ENCODE assay signal across 9 cellular contexts in the genomic region with DNA sequence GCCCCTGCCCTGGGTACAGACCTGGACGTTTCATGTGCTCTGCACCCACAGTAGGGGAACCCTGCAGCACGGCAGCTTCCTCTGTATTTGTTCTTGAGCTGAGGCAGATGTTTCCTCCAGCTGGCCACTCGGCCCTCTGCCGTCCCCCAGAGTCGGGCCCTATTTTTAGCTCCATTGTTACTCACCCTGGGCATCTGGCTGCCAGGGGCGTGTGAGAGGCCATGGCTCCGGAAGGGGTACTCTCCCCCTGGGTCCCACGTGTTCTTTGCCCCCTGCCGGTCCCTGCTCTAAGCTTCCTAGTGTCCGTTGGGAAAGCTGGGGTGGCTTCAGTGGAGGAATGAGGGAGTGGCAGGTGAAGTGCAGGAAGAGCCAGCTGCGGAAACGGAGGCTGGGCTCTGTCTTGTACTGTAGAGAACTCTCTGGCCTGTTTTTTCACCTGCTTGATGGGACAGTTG. TPM values are rescaled to one million over a fixed set of nuclear protein-coding genes. Genes with fewer than 3 reads are reported as not detected.
DNase-seq lines count a peak whose midpoint lies in the region; ATAC-seq, FAIRE-seq and TF ChIP-seq lines count a peak whose summit lies in the region.
"Had no signal": no experiment of that assay in that cellular context is flagged by ENCODE, and none has a peak within 500 bp of the region (broad histone marks: within the 10 kb centered on the region; RNA-seq: fewer than 3 reads in every experiment).

No MANE protein-coding gene starts in this region.

- no peak overlapping the region for H3K4me3 Mint-ChIP-seq in naive thymus-derived CD4-positive, alpha-beta T cell
- H3K4me3 Mint-ChIP-seq: activated CD8-positive, alpha-beta T cell treated with anti-CD3 and anti-CD28 coated beads for 36 hours had no signal

- H3K4me3 ChIP-seq in BLaER1 (peak overlapping the region; percentile 43), Loucy (ENCODE audit: low read length, poor library complexity, severe bottlenecking) (no peak overlapping the region), endothelial cell of umbilical vein (replicated peaks in 1 of 3; ENCODE audit: insufficient read depth in 1 of 3, low read depth in 1 of 3, low read length in 3 of 3) (no peak overlapping the region), suprapubic skin (no peak overlapping the region)
- no peak overlapping the region for H3K4me3 ChIP-seq in naive thymus-derived CD4-positive, alpha-beta T cell (ENCODE audit: low read length)

- H3K4me2 ChIP-seq in BLaER1 (peak overlapping the region; percentile 90), Loucy (ENCODE audit: low read depth, low read length, poor library complexity, severe bottlenecking) (peak overlapping the region; percentile 13), endothelial cell of umbilical vein (ENCODE audit: insufficient read depth, low read length) (no peak overlapping the region)

- no peak overlapping the region for H2AFZ ChIP-seq in Loucy (ENCODE audit: low read length)
- H2AFZ ChIP-seq in endothelial cell of umbilical vein (ENCODE audit: low read depth, low read length), result no peak overlapping the region

- peaks cover 0 to 1% (median 0%) of the 10 kb centered on the region in 7 donors for H3K4me1 Mint-ChIP-seq in naive thymus-derived CD4-positive, alpha-beta T cell

- peaks cover 0 to 11% (median 0%) of the 10 kb centered on the region in 5 donors for H3K27me3 Mint-ChIP-seq in naive thymus-derived CD4-positive, alpha-beta T cell
- H3K27me3 Mint-ChIP-seq: activated CD8-positive, alpha-beta T cell treated with anti-CD3 and anti-CD28 coated beads for 36 hours had no signal

- H3K9ac ChIP-seq in BLaER1 (peak overlapping the region; percentile 87), Loucy (ENCODE audit: low read depth, low read length, poor library complexity, severe bottlenecking) (peak overlapping the region; percentile 41), endothelial cell of umbilical vein (replicated peaks; ENCODE audit: extremely low read depth, insufficient read depth, low read length) (peak overlapping the region; percentile 19)

- no peak for TF ChIP-seq POLR2A in endothelial cell of umbilical vein (IDR thresholded peaks at IDR 0.05; ENCODE audit: low read depth, low read length)
- TF ChIP-seq POLR2A in suprapubic skin (IDR thresholded peaks at IDR 0.05), result no peak

- H3K9me3 Mint-ChIP-seq in naive thymus-derived CD4-positive, alpha-beta T cell, result no peaks in the 10 kb centered on the region
- H3K9me3 Mint-ChIP-seq: activated CD8-positive, alpha-beta T cell treated with anti-CD3 and anti-CD28 coated beads for 36 hours had no signal

- H4K20me1 ChIP-seq in BLaER1 (peaks cover 10% of the 10 kb centered on the region), Loucy (ENCODE audit: insufficient read depth, low read length, poor library complexity, severe bottlenecking) (no peaks in the 10 kb centered on the region), endothelial cell of umbilical vein (replicated peaks; ENCODE audit: control insufficient read depth, extremely low read depth, insufficient read depth, low read length) (no peaks in the 10 kb centered on the region)

- H3K4me1 ChIP-seq in BLaER1, result peaks cover 100% of the 10 kb centered on the region
- H3K4me1 ChIP-seq in Loucy (ENCODE audit: insufficient read depth, low read length, poor library complexity, severe bottlenecking), result peaks cover 21% of the 10 kb centered on the region
- peaks cover 29% of the 10 kb centered on the region for H3K4me1 ChIP-seq in endothelial cell of umbilical vein (ENCODE audit: control insufficient read depth, extremely low read depth, insufficient read depth, low read length)
- no peaks in the 10 kb centered on the region for H3K4me1 ChIP-seq in naive thymus-derived CD4-positive, alpha-beta T cell (ENCODE audit: control insufficient read depth in 2 of 2, insufficient read depth in 2 of 2, low read length in 2 of 2)
- H3K4me1 ChIP-seq in suprapubic skin, result peaks cover 36% of the 10 kb centered on the region

- TF ChIP-seq CTCF in Loucy (conservative IDR thresholded peaks at IDR 0.05; ENCODE audit: low read length), result no peak
- peak; percentile 9 to 12 for TF ChIP-seq CTCF in endothelial cell of umbilical vein (IDR thresholded peaks at IDR 0.05; ENCODE audit: extremely low read depth in 1 of 2, insufficient read depth in 1 of 2, low read depth in 1 of 2, low read length in 2 of 2)
- TF ChIP-seq CTCF in suprapubic skin (IDR thresholded peaks at IDR 0.05), result no peak
- no peak for TF ChIP-seq CTCF in D721Med (IDR thresholded peaks at IDR 0.05; ENCODE audit: insufficient read depth, missing control alignments)

- CTCF ChIA-PET in endothelial cell of umbilical vein (lab: Charles Lee), result interaction anchor here (0.9 to 3.2 kb wide), 8 partner anchors 10 to 47 kb away, joined by 3 to 16 read pairs (median 4); no protein-coding TSS in a partner anchor
- CTCF ChIA-PET in naive thymus-derived CD4-positive, alpha-beta T cell (lab: Charles Lee), result interaction anchor here (0.7 to 1.0 kb wide), 2 partner anchors 128 to 794 kb away, joined by 3 read pairs; no protein-coding TSS in a partner anchor

- H3K36me3 ChIP-seq in BLaER1 (no peaks in the 10 kb centered on the region), Loucy (ENCODE audit: insufficient read depth, low read length) (no peaks in the 10 kb centered on the region; the same call in 1 of the 2 replicates), endothelial cell of umbilical vein (ENCODE audit: control insufficient read depth in 2 of 2, extremely low read depth in 1 of 2, insufficient read depth in 2 of 2, low read length in 2 of 2) (no peaks in the 10 kb centered on the region), suprapubic skin (no peaks in the 10 kb centered on the region)
- H3K36me3 ChIP-seq in naive thymus-derived CD4-positive, alpha-beta T cell (ENCODE audit: control insufficient read depth in 2 of 3, insufficient read depth in 3 of 3, low read length in 3 of 3), result no peaks in the 10 kb centered on the region

- BruUV-seq in endothelial cell of umbilical vein (replicated peaks; lab: Mats Ljungman, UMichigan), result no TSS peak

- dilution Hi-C loops in endothelial cell of umbilical vein (cut with MboI; ENCODE audit: extremely low pct_ligation_motif_present, low sequenced_read_pairs), result no loop called here

- 41% methylated on average over 11 of the region's 12 CpGs for WGBS in suprapubic skin

- intact Hi-C loops in endothelial cell of umbilical vein (cut with micrococcal nuclease), result loop anchor here (1.0 kb wide), 2 partner anchors 9 to 31 kb away; a partner anchor contains a TSS
- intact Hi-C loops in naive thymus-derived CD4-positive, alpha-beta T cell (cut with micrococcal nuclease), result no loop called here

- no peaks in the 10 kb centered on the region for H3K9me1 ChIP-seq in endothelial cell of umbilical vein (replicated peaks; ENCODE audit: control insufficient read depth, extremely low read depth, insufficient read depth, low read length)

- DNase-seq in endothelial cell of umbilical vein (ENCODE audit: low read depth, low spot score) (peak; percentile 92), suprapubic skin (ENCODE audit: low spot score in 2 of 2) (no peak), NCI-H774 (lab: John Stamatoyannopoulos, UW) (no peak), D721Med (ENCODE audit: insufficient read length, low spot score) (no peak)
- no peak for DNase-seq in naive thymus-derived CD4-positive, alpha-beta T cell
- DNase-seq: activated CD8-positive, alpha-beta T cell treated with anti-CD3 and anti-CD28 coated beads for 36 hours had no signal

- FAIRE-seq in endothelial cell of umbilical vein (lab: Jason Lieb, UNC) (peak; percentile 91), D721Med (lab: Jason Lieb, UNC) (no peak)

- H3K27me3 ChIP-seq in BLaER1 (no peaks in the 10 kb centered on the region), Loucy (ENCODE audit: insufficient read depth, low read length, poor library complexity, severe bottlenecking) (no peaks in the 10 kb centered on the region), endothelial cell of umbilical vein (ENCODE audit: control insufficient read depth in 2 of 2, insufficient read depth in 2 of 2, low read length in 2 of 2) (no peaks in the 10 kb centered on the region), suprapubic skin (no peaks in the 10 kb centered on the region)
- no peaks in the 10 kb centered on the region for H3K27me3 ChIP-seq in naive thymus-derived CD4-positive, alpha-beta T cell (ENCODE audit: control insufficient read depth in 2 of 2, insufficient read depth in 2 of 2, low read length in 2 of 2)

- no peak overlapping the region for H3K27ac Mint-ChIP-seq in naive thymus-derived CD4-positive, alpha-beta T cell
- H3K27ac Mint-ChIP-seq: activated CD8-positive, alpha-beta T cell treated with anti-CD3 and anti-CD28 coated beads for 36 hours had no signal

- POLR2A ChIA-PET in endothelial cell of umbilical vein (lab: Charles Lee), result interaction anchor here (0.7 to 1.1 kb wide), 2 partner anchors 9 to 761 kb away, joined by 3 to 5 read pairs; no protein-coding TSS in a partner anchor
- POLR2A ChIA-PET in naive thymus-derived CD4-positive, alpha-beta T cell (lab: Charles Lee), result no interaction called here

- no peaks in the 10 kb centered on the region for H3K9me3 ChIP-seq in BLaER1
- H3K9me3 ChIP-seq in Loucy (ENCODE audit: insufficient read depth, low read depth, low read length), result no peaks in the 10 kb centered on the region
- H3K9me3 ChIP-seq in endothelial cell of umbilical vein (replicated peaks; ENCODE audit: control insufficient read depth, insufficient read depth, low read length), result no peaks in the 10 kb centered on the region
- H3K9me3 ChIP-seq in naive thymus-derived CD4-positive, alpha-beta T cell (ENCODE audit: control insufficient read depth in 2 of 3, low read length in 3 of 3), result no peaks in the 10 kb centered on the region
- H3K9me3 ChIP-seq in suprapubic skin, result no peaks in the 10 kb centered on the region

- peak; percentile 36 for ATAC-seq in naive thymus-derived CD4-positive, alpha-beta T cell
- ATAC-seq in GM21825 (IDR thresholded peaks at IDR 0.05; ENCODE audit: unreplicated experiment), result no peak
- ATAC-seq: activated CD8-positive, alpha-beta T cell treated with anti-CD3 and anti-CD28 coated beads for 36 hours had no signal

- peak overlapping the region; percentile 98 for H3K27ac ChIP-seq in BLaER1
- peak overlapping the region; percentile 73 for H3K27ac ChIP-seq in endothelial cell of umbilical vein (ENCODE audit: insufficient read depth, low read depth, low read length)
- no peak overlapping the region for H3K27ac ChIP-seq in naive thymus-derived CD4-positive, alpha-beta T cell (ENCODE audit: low read depth, low read length)
- no peak overlapping the region for H3K27ac ChIP-seq in suprapubic skin

- no peak for TF ChIP-seq EP300 in suprapubic skin (IDR thresholded peaks at IDR 0.05)

- H3K79me2 ChIP-seq in Loucy (ENCODE audit: insufficient read depth, low read length) (no peaks in the 10 kb centered on the region), endothelial cell of umbilical vein (ENCODE audit: control insufficient read depth, insufficient read depth, low read length) (no peaks in the 10 kb centered on the region)

- H3K9me2 ChIP-seq in Loucy (replicated peaks; ENCODE audit: low read depth, low read length), result no peaks in the 10 kb centered on the region

- H3K36me3 Mint-ChIP-seq in naive thymus-derived CD4-positive, alpha-beta T cell, result no peaks in the 10 kb centered on the region

- no peaks in the 10 kb centered on the region for H3F3A ChIP-seq in Loucy (ENCODE audit: low read depth)

RNA-seq across cellular contexts. Expression of a gene that starts 30.4 kb away (rescaled TPM):
- total RNA-seq in endothelial cell of umbilical vein, result 62.1 and 73.3 TPM in 2 replicates
- 16.6 and 20.7 TPM in 2 replicates for polyA plus RNA-seq in endothelial cell of umbilical vein
- 11.0 and 14.2 TPM in 2 replicates for polyA plus RNA-seq in endothelial cell of umbilical vein (2011; cell fraction: cytosol; rRNA removed)
- polyA plus RNA-seq in endothelial cell of umbilical vein (2011; cell fraction: nucleus; rRNA removed), result 36.2 and 39.1 TPM in 2 replicates
- polyA plus RNA-seq in endothelial cell of umbilical vein (2012), result 8.0 and 14.0 TPM in 2 replicates
- polyA minus RNA-seq in endothelial cell of umbilical vein, result 22.8 and 25.4 TPM in 2 replicates
- polyA minus RNA-seq in endothelial cell of umbilical vein (2011; cell fraction: cytosol; rRNA and poly(A)+ RNA removed), result not detected
- polyA minus RNA-seq in endothelial cell of umbilical vein (2011; cell fraction: nucleus; rRNA and poly(A)+ RNA removed), result 10.0 and 13.9 TPM in 2 replicates
- under 1 TPM; 0.08 to 0.39 (median 0.19) TPM for total RNA-seq in naive thymus-derived CD4-positive, alpha-beta T cell
- under 1 TPM in 1 of 2 donors, not detected in 1; 0.10 TPM for polyA plus RNA-seq in naive thymus-derived CD4-positive, alpha-beta T cell
- 10 to 100 TPM in 1 of 4 donors, 1 to 10 TPM in 3; 6.2 to 12.1 (median 7.7) TPM for total RNA-seq in suprapubic skin

Comparison
In these comparisons a context has a peak if more than half of its experiments do, and no peak if none do; other contexts are left out.
1. H3K27ac ChIP-seq: peak in BLaER1 (single experiment) and endothelial cell of umbilical vein (single experiment); none in naive thymus-derived CD4-positive, alpha-beta T cell (single experiment) and suprapubic skin (single experiment).
2. H3K9ac ChIP-seq: peak in every context shown above with its lines; median percentile 87 in BLaER1; 41 in Loucy; 19 in endothelial cell of umbilical vein.
3. CTCF ChIP-seq: peak in endothelial cell of umbilical vein (2 of 2); none in Loucy (single experiment), suprapubic skin (0 of 2) and D721Med (single experiment).
4. RNA of a gene that starts 30.4 kb away (total RNA-seq): 62.1 to 73.3 TPM in endothelial cell of umbilical vein and 6.2 to 12.1 TPM in suprapubic skin; 0.08 to 0.39 TPM in naive thymus-derived CD4-positive, alpha-beta T cell; every median in the first group is over 4 times any median in the second.